Comparison of ENCODE assay signal across 17 cellular contexts in genomic region chr5:57258052-57258451, GRCh38.
"Had no signal": no experiment of that assay in that cellular context is flagged by ENCODE, and none has a peak within 500 bp of the region (broad histone marks: within the 10 kb centered on the region; RNA-seq: fewer than 3 reads in every experiment).

No MANE protein-coding gene starts in this region.

- DNase-seq: activated B cell treated with CpG ODN at 0.5 μM for 24 hours; activated CD4-positive, alpha-beta T cell treated with anti-CD3 and anti-CD28 coated beads, Interleukin-2, amount 10 ng/mL, durations not matched to agents 7 days and 5 days; activated CD8-positive, alpha-beta memory T cell treated with anti-CD3 and anti-CD28 coated beads, Interleukin-2, amount 50 U/mL, for 4 hours; activated gamma-delta T cell; adrenal gland; caudate nucleus; effector CD4-positive, alpha-beta T cell; gastrocnemius medialis; heart right ventricle; islet precursor cell; left lung; stimulated activated CD4-positive, alpha-beta T cell treated with anti-CD3 and anti-CD28 coated beads, Interleukin-15, amount 100 ng/mL, for 24 hours; stimulated activated CD4-positive, alpha-beta T cell treated with anti-CD3 and anti-CD28 coated beads, Interleukin-4, amount 100 ng/mL, for 24 hours; thyroid gland had no signal

- H3K4me3 ChIP-seq: adrenal gland, coronary artery, gastrocnemius medialis, heart right ventricle, left lung, neural progenitor cell, thyroid gland had no signal

- H3K27me3 Mint-ChIP-seq: activated B cell treated with CpG ODN at 0.5 μM for 24 hours; activated CD4-positive, alpha-beta T cell treated with anti-CD3 and anti-CD28 coated beads, Interleukin-2, amount 10 ng/mL, durations not matched to agents 7 days and 5 days; memory B cell had no signal

- H3K27me3 ChIP-seq: adrenal gland, gastrocnemius medialis, heart right ventricle, left lung, neural progenitor cell, thyroid gland had no signal

- H3K4me1 ChIP-seq: left lung, neural progenitor cell, thyroid gland had no signal

- H3K27ac ChIP-seq: adrenal gland, coronary artery, gastrocnemius medialis, heart right ventricle, left lung, neural progenitor cell, thyroid gland had no signal

- H3K27ac Mint-ChIP-seq: activated B cell treated with CpG ODN at 0.5 μM for 24 hours; activated CD4-positive, alpha-beta T cell treated with anti-CD3 and anti-CD28 coated beads, Interleukin-2, amount 10 ng/mL, durations not matched to agents 7 days and 5 days; memory B cell; neural progenitor cell had no signal

- H3K9me3 Mint-ChIP-seq: activated B cell treated with CpG ODN at 0.5 μM for 24 hours; activated CD4-positive, alpha-beta T cell treated with anti-CD3 and anti-CD28 coated beads, Interleukin-2, amount 10 ng/mL, durations not matched to agents 7 days and 5 days; memory B cell; neural progenitor cell had no signal

- H3K4me1 Mint-ChIP-seq: activated B cell treated with CpG ODN at 0.5 μM for 24 hours, memory B cell, neural progenitor cell had no signal

- H3K4me3 Mint-ChIP-seq: activated B cell treated with CpG ODN at 0.5 μM for 24 hours; activated CD4-positive, alpha-beta T cell treated with anti-CD3 and anti-CD28 coated beads, Interleukin-2, amount 10 ng/mL, durations not matched to agents 7 days and 5 days; memory B cell; neural progenitor cell had no signal

- ATAC-seq: gastrocnemius medialis, heart right ventricle, left lung had no signal

- H3K9me3 ChIP-seq: adrenal gland, gastrocnemius medialis, heart right ventricle, left lung, thyroid gland had no signal
